Comparison of ENCODE assay signal across 1 cellular context in the genomic region with DNA sequence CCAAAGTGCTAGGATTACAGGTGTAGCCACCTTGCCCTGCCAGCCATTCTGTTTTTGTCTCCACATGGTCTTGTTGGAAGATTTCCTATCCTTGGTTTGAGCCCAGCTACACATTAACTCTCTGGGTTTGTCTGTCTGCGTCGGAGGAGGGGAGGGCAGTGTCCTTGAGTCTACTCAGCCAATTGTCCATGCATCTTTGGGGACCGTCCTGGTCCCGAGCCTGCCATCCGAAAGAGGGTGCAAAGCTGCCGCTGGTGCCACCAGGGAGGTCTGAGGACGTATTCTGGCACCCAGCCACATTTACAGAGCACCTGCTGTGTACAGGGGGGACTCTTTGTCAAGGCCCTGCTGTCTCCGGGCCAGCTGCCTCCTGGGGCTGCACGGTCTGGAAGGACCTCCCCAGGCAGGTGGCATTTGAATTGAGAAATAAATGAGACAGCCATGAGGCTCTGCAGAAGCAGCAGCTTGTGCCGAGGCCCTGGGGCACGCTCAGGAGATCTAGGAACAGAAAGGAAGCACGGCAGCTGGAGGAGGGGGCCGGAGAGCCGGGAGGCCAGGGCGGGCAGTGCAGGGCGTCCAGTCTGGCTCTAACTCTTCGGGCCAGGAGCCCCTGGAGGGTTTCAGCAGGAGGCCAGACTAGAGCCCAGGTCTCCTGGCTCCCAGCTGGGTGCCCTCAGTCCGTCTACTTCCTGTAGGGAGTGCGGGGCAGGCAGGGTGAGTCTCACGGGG.
A peak's percentile ranks its signal among the peaks of the same experiment; 100 is the strongest.
TF ChIP-seq lines count a peak whose summit lies in the region.

No MANE protein-coding gene starts in this region.

TF ChIP-seq in HepG2, 621 proteins besides CTCF, POLR2A, EP300 and RAD21 (continued from another document and continues in another):
- TF ChIP-seq ZBTB10 (CRISPR knock-in tag; IDR thresholded peaks at IDR 0.05; ENCODE audit: borderline replicate concordance) (no peak), MAF1 (CRISPR knock-in tag; IDR thresholded peaks at IDR 0.05; ENCODE audit: borderline replicate concordance) (no peak), EHMT2 (IDR thresholded peaks at IDR 0.05; ENCODE audit: borderline replicate concordance, low read depth, low read length) (no peak), RARA (CRISPR knock-in tag; IDR thresholded peaks at IDR 0.05) (no peak), ZNF33B (CRISPR knock-in tag; IDR thresholded peaks at IDR 0.05) (no peak), ZNF20 (CRISPR knock-in tag; IDR thresholded peaks at IDR 0.05) (no peak), SMAD1 (CRISPR knock-in tag; IDR thresholded peaks at IDR 0.05; ENCODE audit: borderline replicate concordance, low read depth) (no peak), NR1H2 (CRISPR knock-in tag; IDR thresholded peaks at IDR 0.05; ENCODE audit: borderline replicate concordance, low read depth) (no peak), SP1 (IDR thresholded peaks at IDR 0.05) (no peak), SP1 (CRISPR knock-in tag; IDR thresholded peaks at IDR 0.05) (no peak), FOXC1 (CRISPR knock-in tag; IDR thresholded peaks at IDR 0.05; ENCODE audit: borderline replicate concordance) (no peak), IRX3 (CRISPR knock-in tag; IDR thresholded peaks at IDR 0.05; ENCODE audit: borderline replicate concordance, low read depth) (no peak), ARID3A (IDR thresholded peaks at IDR 0.05; ENCODE audit: low read depth, low read length) (no peak), SNRNP70 (IDR thresholded peaks at IDR 0.05; ENCODE audit: low read depth, low read length) (no peak), ZNF784 (CRISPR knock-in tag; IDR thresholded peaks at IDR 0.05; ENCODE audit: borderline replicate concordance) (no peak), ZNF598 (CRISPR knock-in tag; IDR thresholded peaks at IDR 0.05; ENCODE audit: borderline replicate concordance) (no peak), ARID2 (CRISPR knock-in tag; IDR thresholded peaks at IDR 0.05; ENCODE audit: borderline replicate concordance) (no peak), SOX6 (IDR thresholded peaks at IDR 0.05) (no peak), SOX6 (CRISPR knock-in tag; IDR thresholded peaks at IDR 0.05) (no peak; the same call in 1 of the 2 replicates), ZFYVE20 (CRISPR knock-in tag; IDR thresholded peaks at IDR 0.05; ENCODE audit: borderline replicate concordance, low read depth) (no peak), ZNF781 (CRISPR knock-in tag; IDR thresholded peaks at IDR 0.05; ENCODE audit: borderline replicate concordance, not compliant biosample characterization) (no peak), EEA1 (CRISPR knock-in tag; IDR thresholded peaks at IDR 0.05; ENCODE audit: borderline replicate concordance) (peak; percentile 46; the same call in 1 of the 2 replicates), JARID2 (CRISPR knock-in tag; IDR thresholded peaks at IDR 0.05; ENCODE audit: insufficient replicate concordance) (no peak), ELF3 (CRISPR knock-in tag; IDR thresholded peaks at IDR 0.05) (no peak), ZBTB38 (CRISPR knock-in tag; IDR thresholded peaks at IDR 0.05) (no peak), TBX2 (CRISPR knock-in tag; IDR thresholded peaks at IDR 0.05; ENCODE audit: borderline replicate concordance) (peak; percentile 66; the same call in 1 of the 2 replicates), ZNF761 (CRISPR knock-in tag; conservative IDR thresholded peaks at IDR 0.05) (no peak), NKX3-1 (CRISPR knock-in tag; IDR thresholded peaks at IDR 0.05) (no peak), MXD3 (CRISPR knock-in tag; IDR thresholded peaks at IDR 0.05) (no peak), SYNCRIP (IDR thresholded peaks at IDR 0.05; ENCODE audit: insufficient read depth, low read depth, low read length) (no peak), U2AF1 (optimal IDR thresholded peaks at IDR 0.05; ENCODE audit: low read depth, low read length) (no peak), HOXA9 (CRISPR knock-in tag; IDR thresholded peaks at IDR 0.05; ENCODE audit: borderline replicate concordance) (no peak), ZHX1 (CRISPR knock-in tag; IDR thresholded peaks at IDR 0.05; ENCODE audit: low read depth) (no peak), JUNB (CRISPR knock-in tag; IDR thresholded peaks at IDR 0.05; ENCODE audit: borderline replicate concordance) (no peak), CENPX (CRISPR knock-in tag; IDR thresholded peaks at IDR 0.05) (no peak), BRD4 (CRISPR knock-in tag; IDR thresholded peaks at IDR 0.05) (no peak), ZZZ3 (CRISPR knock-in tag; IDR thresholded peaks at IDR 0.05; ENCODE audit: borderline replicate concordance) (no peak), SRSF1 (optimal IDR thresholded peaks at IDR 0.05; ENCODE audit: low read depth, low read length) (peak; percentile 16), ZNF251 (CRISPR knock-in tag; IDR thresholded peaks at IDR 0.05) (no peak), CHD4 (IDR thresholded peaks at IDR 0.05; ENCODE audit: borderline replicate concordance, low read length) (no peak), ZNF484 (CRISPR knock-in tag; IDR thresholded peaks at IDR 0.05; ENCODE audit: borderline replicate concordance, low read depth) (no peak), ZSCAN29 (CRISPR knock-in tag; conservative IDR thresholded peaks at IDR 0.05) (no peak), ZNF17 (CRISPR knock-in tag; IDR thresholded peaks at IDR 0.05) (no peak), ZNF274 (CRISPR knock-in tag; IDR thresholded peaks at IDR 0.05) (no peak), CAMTA2 (CRISPR knock-in tag; IDR thresholded peaks at IDR 0.05; ENCODE audit: borderline replicate concordance) (no peak), HDAC2 (CRISPR knock-in tag; IDR thresholded peaks at IDR 0.05) (no peak; the same call in 1 of the 2 replicates)
- TF ChIP-seq, protein P1, sequence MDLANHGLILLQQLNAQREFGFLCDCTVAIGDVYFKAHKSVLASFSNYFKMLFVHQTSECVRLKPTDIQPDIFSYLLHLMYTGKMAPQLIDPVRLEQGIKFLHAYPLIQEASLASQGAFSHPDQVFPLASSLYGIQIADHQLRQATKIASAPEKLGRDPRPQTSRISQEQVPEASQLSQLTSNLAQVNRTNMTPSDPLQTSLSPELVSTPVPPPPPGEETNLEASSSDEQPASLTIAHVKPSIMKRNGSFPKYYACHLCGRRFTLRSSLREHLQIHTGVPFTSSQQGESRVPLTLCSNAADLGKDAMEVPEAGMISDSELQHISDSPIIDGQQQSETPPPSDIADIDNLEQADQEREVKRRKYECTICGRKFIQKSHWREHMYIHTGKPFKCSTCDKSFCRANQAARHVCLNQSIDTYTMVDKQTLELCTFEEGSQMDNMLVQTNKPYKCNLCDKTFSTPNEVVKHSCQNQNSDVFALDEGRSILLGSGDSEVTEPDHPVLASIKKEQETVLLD (CRISPR knock-in tag; IDR thresholded peaks at IDR 0.05; ENCODE audit: low read depth), result no peak
- TF ChIP-seq, protein P2, sequence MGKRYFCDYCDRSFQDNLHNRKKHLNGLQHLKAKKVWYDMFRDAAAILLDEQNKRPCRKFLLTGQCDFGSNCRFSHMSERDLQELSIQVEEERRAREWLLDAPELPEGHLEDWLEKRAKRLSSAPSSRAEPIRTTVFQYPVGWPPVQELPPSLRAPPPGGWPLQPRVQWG (CRISPR knock-in tag; IDR thresholded peaks at IDR 0.05; ENCODE audit: borderline replicate concordance, low read depth), result no peak
- TF ChIP-seq, protein P3, sequence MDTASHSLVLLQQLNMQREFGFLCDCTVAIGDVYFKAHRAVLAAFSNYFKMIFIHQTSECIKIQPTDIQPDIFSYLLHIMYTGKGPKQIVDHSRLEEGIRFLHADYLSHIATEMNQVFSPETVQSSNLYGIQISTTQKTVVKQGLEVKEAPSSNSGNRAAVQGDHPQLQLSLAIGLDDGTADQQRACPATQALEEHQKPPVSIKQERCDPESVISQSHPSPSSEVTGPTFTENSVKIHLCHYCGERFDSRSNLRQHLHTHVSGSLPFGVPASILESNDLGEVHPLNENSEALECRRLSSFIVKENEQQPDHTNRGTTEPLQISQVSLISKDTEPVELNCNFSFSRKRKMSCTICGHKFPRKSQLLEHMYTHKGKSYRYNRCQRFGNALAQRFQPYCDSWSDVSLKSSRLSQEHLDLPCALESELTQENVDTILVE (CRISPR knock-in tag; IDR thresholded peaks at IDR 0.05), result no peak
- TF ChIP-seq, protein P4, sequence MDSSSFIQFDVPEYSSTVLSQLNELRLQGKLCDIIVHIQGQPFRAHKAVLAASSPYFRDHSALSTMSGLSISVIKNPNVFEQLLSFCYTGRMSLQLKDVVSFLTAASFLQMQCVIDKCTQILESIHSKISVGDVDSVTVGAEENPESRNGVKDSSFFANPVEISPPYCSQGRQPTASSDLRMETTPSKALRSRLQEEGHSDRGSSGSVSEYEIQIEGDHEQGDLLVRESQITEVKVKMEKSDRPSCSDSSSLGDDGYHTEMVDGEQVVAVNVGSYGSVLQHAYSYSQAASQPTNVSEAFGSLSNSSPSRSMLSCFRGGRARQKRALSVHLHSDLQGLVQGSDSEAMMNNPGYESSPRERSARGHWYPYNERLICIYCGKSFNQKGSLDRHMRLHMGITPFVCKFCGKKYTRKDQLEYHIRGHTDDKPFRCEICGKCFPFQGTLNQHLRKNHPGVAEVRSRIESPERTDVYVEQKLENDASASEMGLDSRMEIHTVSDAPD (CRISPR knock-in tag; IDR thresholded peaks at IDR 0.05), result no peak
- TF ChIP-seq, protein P5, sequence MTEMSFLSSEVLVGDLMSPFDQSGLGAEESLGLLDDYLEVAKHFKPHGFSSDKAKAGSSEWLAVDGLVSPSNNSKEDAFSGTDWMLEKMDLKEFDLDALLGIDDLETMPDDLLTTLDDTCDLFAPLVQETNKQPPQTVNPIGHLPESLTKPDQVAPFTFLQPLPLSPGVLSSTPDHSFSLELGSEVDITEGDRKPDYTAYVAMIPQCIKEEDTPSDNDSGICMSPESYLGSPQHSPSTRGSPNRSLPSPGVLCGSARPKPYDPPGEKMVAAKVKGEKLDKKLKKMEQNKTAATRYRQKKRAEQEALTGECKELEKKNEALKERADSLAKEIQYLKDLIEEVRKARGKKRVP (CRISPR knock-in tag; IDR thresholded peaks at IDR 0.05), result no peak
